ENCODE assay signal across 8 cellular contexts in genomic region chr3:12787346-12787745, GRCh38. TPM values are rescaled to one million over a fixed set of nuclear protein-coding genes. Genes with fewer than 3 reads are reported as not detected.
DNase-seq lines count a peak whose midpoint lies in the region; TF ChIP-seq lines count a peak whose summit lies in the region.
"Not testable (repeated sequence)": the region's sequence is repeated elsewhere in the genome, so short reads cannot be mapped to it uniquely, and the experiment has no call there.

No MANE protein-coding gene starts in this region.

- not testable (repeated sequence) for H3K4me3 Mint-ChIP-seq in activated CD4-positive, alpha-beta T cell treated with anti-CD3 and anti-CD28 coated beads, Interleukin-2, amount 10 ng/mL, durations not matched to agents 24 days and 14 days; glutamatergic neuron (ENCODE audit: unreplicated experiment); neural crest cell

- not testable (repeated sequence) for H3K9me3 ChIP-seq in BE2C; adipocyte (ENCODE audit: control insufficient read depth, low read length)

- not testable (repeated sequence) for H3K4me1 ChIP-seq in BE2C; adipocyte (ENCODE audit: control insufficient read depth, insufficient read depth, low read length)

- not testable (repeated sequence) for H3K9me3 Mint-ChIP-seq in activated CD4-positive, alpha-beta T cell treated with anti-CD3 and anti-CD28 coated beads, Interleukin-2, amount 10 ng/mL, durations not matched to agents 24 days and 14 days; glutamatergic neuron (ENCODE audit: unreplicated experiment); neural crest cell

- peak; percentile 43 for TF ChIP-seq CTCF in BE2C (IDR thresholded peaks at IDR 0.05; ENCODE audit: low read depth, low read length)
- peak; percentile 36 for TF ChIP-seq CTCF in glutamatergic neuron (IDR thresholded peaks at IDR 0.05; ENCODE audit: partially characterized antibody, unreplicated experiment)
- peak; percentile 58 for TF ChIP-seq CTCF in neural crest cell (conservative IDR thresholded peaks at IDR 0.05)

- POLR2A ChIA-PET in HEK293T (lab: Yijun Ruan, JAX), result interaction anchor here (0.7 kb wide), 1 partner anchor 9 kb away, joined by 3 read pairs; the partner anchor contains the start of gene CAND2

- not testable (repeated sequence) for H3K4me3 ChIP-seq in BE2C (ENCODE audit: low read depth, low read length); adipocyte (ENCODE audit: low read length)

- peaks cover 21% of the 10 kb centered on the region for H3K27me3 Mint-ChIP-seq in activated CD4-positive, alpha-beta T cell treated with anti-CD3 and anti-CD28 coated beads, Interleukin-2, amount 10 ng/mL, durations not matched to agents 24 days and 14 days
- not testable (repeated sequence) for H3K27me3 Mint-ChIP-seq in glutamatergic neuron (ENCODE audit: unreplicated experiment)
- H3K27me3 Mint-ChIP-seq in neural crest cell (ENCODE audit: low read depth), result peaks cover 36% of the 10 kb centered on the region

- not testable (repeated sequence) for H3K4me1 Mint-ChIP-seq in activated CD4-positive, alpha-beta T cell treated with anti-CD3 and anti-CD28 coated beads, Interleukin-2, amount 10 ng/mL, durations not matched to agents 24 days and 14 days; glutamatergic neuron (ENCODE audit: low read depth, unreplicated experiment); neural crest cell

- intact Hi-C loops in activated CD4-positive, alpha-beta T cell treated with anti-CD3 and anti-CD28 coated beads, Interleukin-2, amount 10 ng/mL, durations not matched to agents 24 days and 14 days (cut with micrococcal nuclease), result loop anchor here (5.0 kb wide), 1 partner anchor 105 kb away; no protein-coding TSS in a partner anchor

- peak; percentile 58 for DNase-seq in BE2C
- peak; percentile 25 for DNase-seq in HEK293T (ENCODE audit: extremely low spot score)
- peak; percentile 8 for DNase-seq in NOMO-1 treated with DMSO at 0.1 percent for 48 hours (lab: John Stamatoyannopoulos, UW; ENCODE audit: unreplicated experiment)
- peak; percentile 82 for DNase-seq in activated CD4-positive, alpha-beta T cell treated with anti-CD3 and anti-CD28 coated beads, Interleukin-2, amount 10 ng/mL, durations not matched to agents 24 days and 14 days
- peak; percentile 49 for DNase-seq in adipocyte (ENCODE audit: low read depth)
- peak; percentile 69 for DNase-seq in glutamatergic neuron
- DNase-seq in neural crest cell (ENCODE audit: low read depth, low spot score), result peak; percentile 76
- DNase-seq in stimulated activated CD8-positive, alpha-beta memory T cell treated with anti-CD3 and anti-CD28 coated beads, Interleukin-15, amount 100 ng/mL, for 1 hour (ENCODE audit: low read depth), result peak; percentile 39

- not testable (repeated sequence) for H3K36me3 Mint-ChIP-seq in activated CD4-positive, alpha-beta T cell treated with anti-CD3 and anti-CD28 coated beads, Interleukin-2, amount 10 ng/mL, durations not matched to agents 24 days and 14 days (ENCODE audit: low read depth); glutamatergic neuron (ENCODE audit: unreplicated experiment); neural crest cell (ENCODE audit: low read depth)

- not testable (repeated sequence) for H3K27me3 ChIP-seq in BE2C
- peaks cover 31% of the 10 kb centered on the region for H3K27me3 ChIP-seq in adipocyte (replicated peaks; ENCODE audit: control insufficient read depth, insufficient read depth, low read length)

- not testable (repeated sequence) for H3K36me3 ChIP-seq in BE2C; adipocyte (ENCODE audit: control insufficient read depth, insufficient read depth, low read length, severe bottlenecking)

- H3K27ac Mint-ChIP-seq in activated CD4-positive, alpha-beta T cell treated with anti-CD3 and anti-CD28 coated beads, Interleukin-2, amount 10 ng/mL, durations not matched to agents 24 days and 14 days; glutamatergic neuron (ENCODE audit: unreplicated experiment); neural crest cell (ENCODE audit: unreplicated experiment): not testable (repeated sequence)

- not testable (repeated sequence) for H3K9ac ChIP-seq in adipocyte (ENCODE audit: low read length)

- CTCF ChIA-PET in HEK293T (lab: Yijun Ruan, JAX), result interaction anchor here (1.0 to 2.0 kb wide), 5 partner anchors 9 to 54 kb away, joined by 3 to 8 read pairs (median 7); partner anchors contain the start of genes CAND2 and RPL32

TF ChIP-seq in HEK293T, 16 proteins besides CTCF, POLR2A, EP300 and RAD21:
- TF ChIP-seq, protein P1, sequence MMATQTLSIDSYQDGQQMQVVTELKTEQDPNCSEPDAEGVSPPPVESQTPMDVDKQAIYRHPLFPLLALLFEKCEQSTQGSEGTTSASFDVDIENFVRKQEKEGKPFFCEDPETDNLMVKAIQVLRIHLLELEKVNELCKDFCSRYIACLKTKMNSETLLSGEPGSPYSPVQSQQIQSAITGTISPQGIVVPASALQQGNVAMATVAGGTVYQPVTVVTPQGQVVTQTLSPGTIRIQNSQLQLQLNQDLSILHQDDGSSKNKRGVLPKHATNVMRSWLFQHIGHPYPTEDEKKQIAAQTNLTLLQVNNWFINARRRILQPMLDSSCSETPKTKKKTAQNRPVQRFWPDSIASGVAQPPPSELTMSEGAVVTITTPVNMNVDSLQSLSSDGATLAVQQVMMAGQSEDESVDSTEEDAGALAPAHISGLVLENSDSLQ (IDR thresholded peaks at IDR 0.05), result 0 out of 2 replicates have a peak, but pooled peaks have one; percentile 45

RNA-seq across cellular contexts. Expression of gene CAND2, which starts 9.1 kb away (rescaled TPM):
- 1.6 TPM for polyA plus RNA-seq in BE2C (2012; ENCODE audit: insufficient read depth, insufficient read length, low read depth)
- total RNA-seq in activated CD4-positive, alpha-beta T cell treated with anti-CD3 and anti-CD28 coated beads, Interleukin-2, amount 10 ng/mL, durations not matched to agents 24 days and 14 days, result 0.71 and 0.75 TPM in 2 replicates
- total RNA-seq in glutamatergic neuron (ENCODE audit: unreplicated experiment), result 8.8 TPM
- 14.8 and 15.5 TPM in 2 replicates for total RNA-seq in neural crest cell

RNA-seq across cellular contexts. Expression of gene TMEM40, which starts 28.3 kb away (rescaled TPM):
- polyA plus RNA-seq in BE2C (2012; ENCODE audit: insufficient read depth, insufficient read length, low read depth), result not detected
- total RNA-seq in activated CD4-positive, alpha-beta T cell treated with anti-CD3 and anti-CD28 coated beads, Interleukin-2, amount 10 ng/mL, durations not matched to agents 24 days and 14 days, result not detected in 2 replicates
- total RNA-seq in glutamatergic neuron (ENCODE audit: unreplicated experiment), result not detected
- total RNA-seq in neural crest cell, result not detected in 2 replicates

RNA-seq across cellular contexts. Expression of gene RPL32, which starts 54.0 kb away (rescaled TPM):
- polyA plus RNA-seq in BE2C (2012; ENCODE audit: insufficient read depth, insufficient read length, low read depth), result 1,285 TPM
- 2,085 and 2,113 TPM in 2 replicates for total RNA-seq in activated CD4-positive, alpha-beta T cell treated with anti-CD3 and anti-CD28 coated beads, Interleukin-2, amount 10 ng/mL, durations not matched to agents 24 days and 14 days
- total RNA-seq in glutamatergic neuron (ENCODE audit: unreplicated experiment) (966 TPM), neural crest cell (1,918 and 2,125 TPM in 2 replicates)

Comparison
In these comparisons a context has a peak if more than half of its experiments do, and no peak if none do; other contexts are left out.
1. DNase-seq: peak in every context shown above with its lines; median percentile 82 in activated CD4-positive, alpha-beta T cell treated with anti-CD3 and anti-CD28 coated beads, Interleukin-2, amount 10 ng/mL, durations not matched to agents 24 days and 14 days; 76 in neural crest cell; 69 in glutamatergic neuron; 58 in BE2C; 49 in adipocyte; 39 in stimulated activated CD8-positive, alpha-beta memory T cell treated with anti-CD3 and anti-CD28 coated beads, Interleukin-15, amount 100 ng/mL, for 1 hour; 25 in HEK293T; 8 in NOMO-1 treated with DMSO at 0.1 percent for 48 hours.